Comparison of ENCODE assay signal across 18 cellular contexts in the genomic region with DNA sequence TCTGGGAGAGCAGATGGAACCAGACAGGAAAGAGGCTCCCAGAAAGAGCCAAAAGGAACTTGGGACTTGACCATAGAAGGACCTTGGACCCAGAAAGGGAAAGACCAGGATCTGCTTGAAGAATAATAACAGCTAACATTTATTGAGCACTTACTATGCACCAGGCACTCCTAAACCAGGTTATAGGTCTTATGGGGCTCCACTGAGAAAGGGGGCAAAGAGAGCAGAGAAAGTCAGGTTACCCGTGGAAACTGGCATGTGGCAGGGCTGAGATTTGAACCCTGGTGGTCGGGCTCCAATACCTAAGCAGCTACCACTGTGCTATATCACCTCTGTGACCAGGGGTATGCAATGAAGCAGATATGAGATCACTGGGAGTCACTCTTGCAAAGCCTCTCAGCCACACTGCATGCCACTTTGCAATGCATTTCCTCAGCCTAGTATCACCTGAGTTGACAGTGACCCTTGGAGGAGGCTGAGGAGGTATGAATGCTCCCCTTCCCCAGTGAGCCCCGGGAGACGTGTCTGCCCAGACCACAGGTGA. TPM values are rescaled to one million over a fixed set of nuclear protein-coding genes. Genes with fewer than 3 reads are reported as not detected.
A peak's percentile ranks its signal among the peaks of the same experiment; 100 is the strongest.
DNase-seq lines count a peak whose midpoint lies in the region; ATAC-seq and TF ChIP-seq lines count a peak whose summit lies in the region.
"Had no signal": no experiment of that assay in that cellular context is flagged by ENCODE, and none has a peak within 500 bp of the region (broad histone marks: within the 10 kb centered on the region; RNA-seq: fewer than 3 reads in every experiment).

No MANE protein-coding gene starts in this region.

- H3K4me3 ChIP-seq in IMR-90 (ENCODE audit: insufficient read depth, low read depth, low read length) (no peak overlapping the region), thoracic aorta (no peak overlapping the region)
- H3K4me3 ChIP-seq: SJCRH30 had no signal

- TF ChIP-seq RAD21 in IMR-90 (IDR thresholded peaks at IDR 0.05; ENCODE audit: low read length), result no peak

- H3K23ac ChIP-seq in IMR-90 (ENCODE audit: low read depth, low read length), result peak overlapping the region; percentile 35; the same call in 1 of the 2 replicates

- H3K4me1 Mint-ChIP-seq in endothelial cell (ENCODE audit: unreplicated experiment), result peaks cover 70% of the 10 kb centered on the region
- H3K4me1 Mint-ChIP-seq in nephron, result peaks cover 73% of the 10 kb centered on the region
- H3K4me1 Mint-ChIP-seq: activated naive CD4-positive, alpha-beta T cell treated with anti-CD3 and anti-CD28 coated beads, Interleukin-2, amount 10 ng/mL, durations not matched to agents 7 days and 5 days had no signal

- peaks cover 32% of the 10 kb centered on the region for H3K36me3 ChIP-seq in IMR-90 (ENCODE audit: control insufficient read depth, insufficient read depth, low read length)
- peaks cover 18% of the 10 kb centered on the region for H3K36me3 ChIP-seq in thoracic aorta
- H3K36me3 ChIP-seq: BE2C, neutrophil had no signal

- no peak overlapping the region for H3K18ac ChIP-seq in IMR-90 (ENCODE audit: low read depth, low read length)

- intact Hi-C loops in IMR-90 (cut with micrococcal nuclease) (no loop called here), posterior cingulate gyrus (cut with DNase I) (no loop called here)

- H3K4me2 ChIP-seq in IMR-90 (ENCODE audit: low read depth, low read length), result no peak overlapping the region

- no peak overlapping the region for H3K4ac ChIP-seq in IMR-90 (ENCODE audit: low read depth, low read length)

- no peak overlapping the region for H2AFZ ChIP-seq in IMR-90 (replicated peaks; ENCODE audit: low read length, poor library complexity)

- no peaks in the 10 kb centered on the region for H3K9me3 Mint-ChIP-seq in endothelial cell (ENCODE audit: unreplicated experiment)
- no peaks in the 10 kb centered on the region for H3K9me3 Mint-ChIP-seq in nephron
- H3K9me3 Mint-ChIP-seq: activated naive CD4-positive, alpha-beta T cell treated with anti-CD3 and anti-CD28 coated beads, Interleukin-2, amount 10 ng/mL, durations not matched to agents 7 days and 5 days; stimulated activated naive CD8-positive, alpha-beta T cell treated with anti-CD3 and anti-CD28 coated beads, Interleukin-15, Interleukin-2, amounts not matched to agents 100 ng/mL and 50 ng/mL, for 24 hours had no signal

- H2AK9ac ChIP-seq in IMR-90 (replicated peaks; ENCODE audit: low read depth, low read length, poor library complexity), result no peak overlapping the region

- H3K27me3 Mint-ChIP-seq in endothelial cell (ENCODE audit: unreplicated experiment) (peaks cover 27% of the 10 kb centered on the region), nephron (ENCODE audit: low read depth) (no peaks in the 10 kb centered on the region)
- H3K27me3 Mint-ChIP-seq: stimulated activated naive CD8-positive, alpha-beta T cell treated with anti-CD3 and anti-CD28 coated beads, Interleukin-15, Interleukin-2, amounts not matched to agents 100 ng/mL and 50 ng/mL, for 24 hours had no signal

- H2BK5ac ChIP-seq in IMR-90 (ENCODE audit: low read depth, low read length, poor library complexity, severe bottlenecking), result no peak overlapping the region

- H3K27ac Mint-ChIP-seq in endothelial cell (ENCODE audit: unreplicated experiment) (peak overlapping the region; percentile 98), nephron (peak overlapping the region; percentile 67 to 69 (median 69))
- H3K27ac Mint-ChIP-seq: stimulated activated naive CD8-positive, alpha-beta T cell treated with anti-CD3 and anti-CD28 coated beads, Interleukin-15, Interleukin-2, amounts not matched to agents 100 ng/mL and 50 ng/mL, for 24 hours had no signal

- peaks cover 29 to 87% of the 10 kb centered on the region in 2 experiments for H3K79me1 ChIP-seq in IMR-90 (ENCODE audit: low read depth in 1 of 2, low read length in 2 of 2)

- POLR2A ChIA-PET in IMR-90 (lab: Charles Lee; ENCODE audit: unreplicated experiment), result no interaction called here

- WGBS in IMR-90 (ENCODE audit: extremely low coverage in 2 of 2, insufficient read length in 1 of 2), 2 experiments, result no CpG with 5 or more reads among the region's 4 CpGs

- DNase-seq in IMR-90 (no peak), endothelial cell (ENCODE audit: low spot score) (no peak), thoracic aorta (ENCODE audit: low spot score) (no peak), EL (no peak), posterior cingulate gyrus (no peak), T-helper 2 cell (no peak), cerebellar cortex (ENCODE audit: low spot score) (no peak)
- DNase-seq: activated CD4-positive, alpha-beta T cell treated with anti-CD3 and anti-CD28 coated beads for 4 hours; activated naive CD4-positive, alpha-beta T cell treated with anti-CD3 and anti-CD28 coated beads, Interleukin-2, amount 10 ng/mL, durations not matched to agents 7 days and 5 days; BE2C; effector memory CD4-positive, alpha-beta T cell; NCI-H2227 treated with DMSO at 0.1 percent for 48 hours; SJCRH30; stimulated activated CD4-positive, alpha-beta T cell treated with anti-CD3 and anti-CD28 coated beads, Interleukin-12 subunit alpha, Interleukin-12 subunit beta, amount 100 ng/mL, for 4 hours; T-helper 9 cell had no signal

- H3K14ac ChIP-seq in IMR-90 (replicated peaks; ENCODE audit: low read depth, low read length), result no peak overlapping the region

- H2BK20ac ChIP-seq in IMR-90 (ENCODE audit: low read depth, low read length), result no peak overlapping the region

- H3K9ac ChIP-seq in IMR-90 (ENCODE audit: low read depth, low read length), result no peak overlapping the region

- no peaks in the 10 kb centered on the region for H3K27me3 ChIP-seq in IMR-90 (ENCODE audit: control insufficient read depth, insufficient read depth, low read length)
- no peaks in the 10 kb centered on the region for H3K27me3 ChIP-seq in thoracic aorta (replicated peaks; ENCODE audit: insufficient read depth)
- H3K27me3 ChIP-seq: BE2C, neutrophil, SJCRH30 had no signal

- BruUV-seq in IMR-90 (replicated peaks; lab: Mats Ljungman, UMichigan), result no TSS peak

- dilution Hi-C loops in IMR-90 (cut with HindIII; ENCODE audit: low sequenced_read_pairs, unreplicated experiment), result no loop called here

- H3K9me3 ChIP-seq in IMR-90 (ENCODE audit: control insufficient read depth, insufficient read depth, low read length) (no peaks in the 10 kb centered on the region), thoracic aorta (no peaks in the 10 kb centered on the region)
- H3K9me3 ChIP-seq: BE2C, neutrophil, SJCRH30 had no signal

- peaks cover 70% of the 10 kb centered on the region for H4K20me1 ChIP-seq in IMR-90 (ENCODE audit: insufficient read depth, low read length)

- H2BK120ac ChIP-seq in IMR-90 (ENCODE audit: low read depth, low read length), result no peak overlapping the region

- H3K27ac ChIP-seq in IMR-90 (ENCODE audit: insufficient read depth, low read length), result no peak overlapping the region
- peak overlapping the region; percentile 99 for H3K27ac ChIP-seq in thoracic aorta
- H3K27ac ChIP-seq: neutrophil had no signal

- 0 out of 2 replicates have a peak overlapping the region, but pooled peaks have one; percentile 7 for H2AK5ac ChIP-seq in IMR-90 (ENCODE audit: low read depth, low read length)

- H4K91ac ChIP-seq in IMR-90 (ENCODE audit: insufficient read depth, low read depth, low read length), result no peak overlapping the region

- no peak overlapping the region for H3K4me3 Mint-ChIP-seq in endothelial cell (ENCODE audit: unreplicated experiment)
- H3K4me3 Mint-ChIP-seq in nephron, result no peak overlapping the region
- H3K4me3 Mint-ChIP-seq: activated naive CD4-positive, alpha-beta T cell treated with anti-CD3 and anti-CD28 coated beads, Interleukin-2, amount 10 ng/mL, durations not matched to agents 7 days and 5 days; stimulated activated naive CD8-positive, alpha-beta T cell treated with anti-CD3 and anti-CD28 coated beads, Interleukin-15, Interleukin-2, amounts not matched to agents 100 ng/mL and 50 ng/mL, for 24 hours had no signal

- CTCF ChIA-PET in IMR-90 (lab: Yijun Ruan, JAX), result no interaction called here

- TF ChIP-seq CTCF in IMR-90 (conservative IDR thresholded peaks at IDR 0.05; ENCODE audit: low read depth, low read length) (no peak), endothelial cell (IDR thresholded peaks at IDR 0.05; ENCODE audit: unreplicated experiment) (no peak), nephron (IDR thresholded peaks at IDR 0.05; ENCODE audit: unreplicated experiment in 3 of 3) (no peak), thoracic aorta (IDR thresholded peaks at IDR 0.05) (no peak)

- ATAC-seq in IMR-90 (ENCODE audit: low read depth), result no peak
- no peak for ATAC-seq in thoracic aorta (ENCODE audit: insufficient number of reproducible peaks, low FRiP score, low read depth)

- no peak for TF ChIP-seq POLR2A in IMR-90 (IDR thresholded peaks at IDR 0.05; ENCODE audit: low read depth, low read length)

- no peak overlapping the region for H3K56ac ChIP-seq in IMR-90 (ENCODE audit: extremely low read depth, insufficient read depth, low read length)

- H2BK15ac ChIP-seq in IMR-90 (ENCODE audit: low read depth, low read length), result no peak overlapping the region

- peaks cover 17% of the 10 kb centered on the region for H3K9me1 ChIP-seq in IMR-90 (ENCODE audit: insufficient read depth, low read length)

- H4K5ac ChIP-seq in IMR-90 (ENCODE audit: low read depth, low read length), result no peak overlapping the region

- H3K36me3 Mint-ChIP-seq in endothelial cell (ENCODE audit: low read depth, unreplicated experiment) (peaks cover 32% of the 10 kb centered on the region), nephron (ENCODE audit: low read depth) (no peaks in the 10 kb centered on the region)
- H3K36me3 Mint-ChIP-seq: activated naive CD4-positive, alpha-beta T cell treated with anti-CD3 and anti-CD28 coated beads, Interleukin-2, amount 10 ng/mL, durations not matched to agents 7 days and 5 days had no signal

- in situ Hi-C loops in IMR-90 (cut with MboI; ENCODE audit: low sequenced_read_pairs), result no loop called here

- no peak overlapping the region for H4K8ac ChIP-seq in IMR-90 (ENCODE audit: low read depth in 2 of 2, low read length in 2 of 2)

- H3K4me1 ChIP-seq in IMR-90 (ENCODE audit: control insufficient read depth, insufficient read depth, low read length) (peaks cover 11% of the 10 kb centered on the region), thoracic aorta (ENCODE audit: control insufficient read depth in 1 of 2, low read depth in 2 of 2) (peaks cover 83 to 99% of the 10 kb centered on the region in 2 donors)
- H3K4me1 ChIP-seq: BE2C had no signal

RNA-seq across cellular contexts. Expression of a gene that starts 37.8 kb away (rescaled TPM):
- total RNA-seq in IMR-90 (2012; rRNA removed), result 15.8 and 23.3 TPM in 2 replicates
- polyA plus RNA-seq in IMR-90 (2012; rRNA removed), result 94.0 and 104 TPM in 2 replicates
- polyA plus RNA-seq in IMR-90 (2012; cell fraction: cytosol; rRNA removed), result 74.1 and 160 TPM in 2 replicates
- polyA plus RNA-seq in IMR-90 (2012; cell fraction: nucleus; rRNA removed; ENCODE audit: low replicate concordance), result 187 and 684 TPM in 2 replicates
- 1,732 TPM for total RNA-seq in endothelial cell (ENCODE audit: unreplicated experiment)
- total RNA-seq in thoracic aorta, result 100 to 1,000 TPM; 684 to 846 TPM

Comparison
In these comparisons a context has a peak if more than half of its experiments do, and no peak if none do; other contexts are left out.
1. RNA of a gene that starts 37.8 kb away (total RNA-seq): 1,732 TPM in endothelial cell (single experiment) and 684 to 846 TPM in thoracic aorta; 15.8 to 23.3 TPM in IMR-90; every median in the first group is over 10 times any median in the second.